In the genomic region with DNA sequence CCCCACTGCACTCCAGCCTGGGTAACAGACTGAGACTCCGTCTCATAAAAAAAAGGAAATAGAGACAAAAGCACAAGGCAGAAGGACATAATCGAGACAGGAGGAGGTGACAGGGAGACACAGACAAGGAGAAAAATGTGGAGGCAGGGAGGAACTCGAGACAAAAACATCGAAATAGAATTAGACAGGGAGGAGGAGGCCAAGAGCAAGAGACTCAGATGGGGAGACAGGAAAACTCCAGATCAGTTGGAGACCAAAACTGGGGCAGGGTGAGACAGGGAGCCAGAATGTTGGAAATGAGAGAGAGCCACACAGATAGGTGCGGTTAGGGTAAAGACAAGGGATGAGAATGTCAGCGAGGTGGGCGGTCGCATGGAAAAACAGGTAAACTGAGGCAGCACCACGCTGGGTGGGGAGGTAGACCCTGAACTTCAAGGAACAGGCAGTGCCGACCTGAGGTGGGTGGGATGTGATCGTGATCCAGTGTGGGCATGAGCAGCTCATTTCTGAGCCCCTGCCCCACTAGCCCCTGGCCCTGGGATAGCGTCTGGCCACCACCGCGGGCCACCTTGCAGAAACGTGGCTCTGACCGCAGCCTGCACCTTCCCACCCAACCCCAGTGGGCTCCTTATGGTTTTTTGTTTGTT, we compare ENCODE assay signal across 17 cellular contexts. TPM values are rescaled to one million over a fixed set of nuclear protein-coding genes. Genes with fewer than 3 reads are reported as not detected.
DNase-seq lines count a peak whose midpoint lies in the region; ATAC-seq, FAIRE-seq and TF ChIP-seq lines count a peak whose summit lies in the region.
"Had no signal": no experiment of that assay in that cellular context is flagged by ENCODE, and none has a peak within 500 bp of the region (broad histone marks: within the 10 kb centered on the region; RNA-seq: fewer than 3 reads in every experiment).

No MANE protein-coding gene starts in this region.

- no peaks in the 10 kb centered on the region for H3K9me2 ChIP-seq in neural cell (ENCODE audit: insufficient read depth, low read length)
- no peaks in the 10 kb centered on the region for H3K9me2 ChIP-seq in GM23338 (ENCODE audit: insufficient read depth)

- H3K27me3 ChIP-seq in H7 (ENCODE audit: control insufficient read depth, insufficient read depth, low read length) (no peaks in the 10 kb centered on the region; the same call in 1 of the 2 replicates), K562 (ENCODE audit: control insufficient read depth in 2 of 2, insufficient read depth in 2 of 2, low read length in 2 of 2) (no peaks in the 10 kb centered on the region), neural cell (ENCODE audit: insufficient read depth, low read depth, low read length) (no peaks in the 10 kb centered on the region), GM23338 (ENCODE audit: insufficient read depth) (no peaks in the 10 kb centered on the region)

- H3K79me2 ChIP-seq in K562 (ENCODE audit: control insufficient read depth, insufficient read depth, low read length) (no peaks in the 10 kb centered on the region), neural cell (replicated peaks; ENCODE audit: insufficient read depth, low read length) (no peaks in the 10 kb centered on the region), GM23338 (replicated peaks; ENCODE audit: insufficient read depth) (no peaks in the 10 kb centered on the region)

- H3K4me1 Mint-ChIP-seq in GM23338 = peaks cover 20% of the 10 kb centered on the region

- H3K4me3 Mint-ChIP-seq in GM23338 = no peak overlapping the region; the same call in 2 of the 3 replicates
- H3K4me3 Mint-ChIP-seq: CD4-positive, alpha-beta T cell; HFFc6 had no signal

- peaks cover 48% of the 10 kb centered on the region for H3K27me3 Mint-ChIP-seq in GM23338 (ENCODE audit: insufficient read depth, low read depth, poor library complexity)
- H3K27me3 Mint-ChIP-seq: CD4-positive, alpha-beta T cell had no signal

- no TSS peak for BruUV-seq in K562 (replicated peaks; lab: Mats Ljungman, UMichigan)

- no peak overlapping the region for H2AFZ ChIP-seq in K562 (ENCODE audit: low read depth, low read length)
- no peak overlapping the region for H2AFZ ChIP-seq in neural cell (ENCODE audit: low read depth, low read length)
- no peak overlapping the region for H2AFZ ChIP-seq in GM23338
- H2AFZ ChIP-seq: GM23248 had no signal

- H3K4me2 ChIP-seq in A549 (no peak overlapping the region), K562 (ENCODE audit: insufficient read depth, low read length) (no peak overlapping the region), neural cell (ENCODE audit: low read length) (no peak overlapping the region), GM23338 (no peak overlapping the region)

- H4K20me1 ChIP-seq in K562 (replicated peaks; ENCODE audit: control insufficient read depth, insufficient read depth, low read length) = no peaks in the 10 kb centered on the region
- no peaks in the 10 kb centered on the region for H4K20me1 ChIP-seq in neural cell (ENCODE audit: insufficient read depth)
- H4K20me1 ChIP-seq in GM23338 (replicated peaks; ENCODE audit: insufficient read depth) = peaks cover 6% of the 10 kb centered on the region; the same call in 1 of the 2 replicates

- H3K36me3 Mint-ChIP-seq in GM23338 (ENCODE audit: low read depth) = peaks cover 11% of the 10 kb centered on the region

- 87% methylated on average over 16 of the region's 16 CpGs for WGBS in A549 (ENCODE audit: missing lambda C conversion rate)
- 73% methylated on average over 16 of the region's 16 CpGs for WGBS in K562 (ENCODE audit: insufficient coverage, low coverage, missing lambda C conversion rate)

- in situ Hi-C loops in K562 (cut with MboI) = no loop called here

- intact Hi-C loops in K562 (cut with micrococcal nuclease) = no loop called here

- CTCF ChIA-PET in A549 (lab: Yijun Ruan, JAX) = no interaction called here
- CTCF ChIA-PET in K562 (lab: Yijun Ruan, JAX; ENCODE audit: low intra/inter-chr PET ratio) = no interaction called here

- no peak overlapping the region for H3K9ac ChIP-seq in K562 (ENCODE audit: insufficient read depth in 1 of 2, low read depth in 2 of 2, low read length in 2 of 2)
- no peak overlapping the region for H3K9ac ChIP-seq in neural cell (ENCODE audit: low read length)
- H3K9ac ChIP-seq: GM23248 had no signal

- no peaks in the 10 kb centered on the region for H3K9me1 ChIP-seq in K562 (ENCODE audit: control insufficient read depth, insufficient read depth, low read length)

- POLR2A ChIA-PET in A549 (lab: Yijun Ruan, JAX) (no interaction called here), K562 (lab: Yijun Ruan, JAX) (interaction anchor here (0.7 kb wide), 1 partner anchor 239 kb away, joined by 3 read pairs; no protein-coding TSS in a partner anchor)

- H3K4me1 ChIP-seq in A549 (peaks cover 55% of the 10 kb centered on the region), K562 (replicated peaks in 1 of 2; ENCODE audit: control insufficient read depth in 2 of 2, insufficient read depth in 2 of 2, low read length in 2 of 2) (peaks cover 0 to 16% of the 10 kb centered on the region in 2 experiments; a peak in 2 of 5 replicates), GM23338 (ENCODE audit: insufficient read depth) (peaks cover 12% of the 10 kb centered on the region; the same call in 1 of the 2 replicates)

- no peak for TF ChIP-seq EP300 in A549 (IDR thresholded peaks at IDR 0.05)
- no peak for TF ChIP-seq EP300 in K562 (IDR thresholded peaks at IDR 0.05; ENCODE audit: low read length)
- no peak for TF ChIP-seq EP300 in neural cell (conservative IDR thresholded peaks at IDR 0.05; ENCODE audit: poor library complexity, severe bottlenecking)

- no peak for FAIRE-seq in A549 (lab: Jason Lieb, UNC)
- no peak for FAIRE-seq in K562 (lab: Jason Lieb, UNC)

- TF ChIP-seq CTCF in A549 (IDR thresholded peaks at IDR 0.05) (no peak), K562 (IDR thresholded peaks at IDR 0.05 in 2 of 3, conservative IDR thresholded peaks at IDR 0.05 in 1 of 3; ENCODE audit: insufficient read depth in 2 of 3, low read depth in 1 of 3, low read length in 3 of 3) (no peak), neural cell (IDR thresholded peaks at IDR 0.05; ENCODE audit: poor library complexity, severe bottlenecking) (no peak), GM23338 (conservative IDR thresholded peaks at IDR 0.05; ENCODE audit: low read depth in 2 of 2) (no peak)

- peaks cover 4% of the 10 kb centered on the region for H3K36me3 ChIP-seq in H7 (replicated peaks; ENCODE audit: control insufficient read depth, insufficient read depth, low read length)
- peaks cover 9% of the 10 kb centered on the region; the same call in 1 of the 3 replicates for H3K36me3 ChIP-seq in K562 (ENCODE audit: control insufficient read depth, insufficient read depth, low read length)
- no peaks in the 10 kb centered on the region for H3K36me3 ChIP-seq in neural cell (ENCODE audit: insufficient read depth, low read length)
- H3K36me3 ChIP-seq in GM23338 (ENCODE audit: insufficient read depth) = no peaks in the 10 kb centered on the region

- TF ChIP-seq RAD21 in A549 (conservative IDR thresholded peaks at IDR 0.05 in 1 of 2, IDR thresholded peaks at IDR 0.05 in 1 of 2) = no peak
- TF ChIP-seq RAD21 in K562 (CRISPR knock-in tag; conservative IDR thresholded peaks at IDR 0.05 in 1 of 2, IDR thresholded peaks at IDR 0.05 in 1 of 2) = no peak
- no peak for TF ChIP-seq RAD21 in neural cell (conservative IDR thresholded peaks at IDR 0.05)

- TF ChIP-seq POLR2A in A549 (IDR thresholded peaks at IDR 0.05; ENCODE audit: low read length) (no peak), K562 (conservative IDR thresholded peaks at IDR 0.05) (peak; percentile 55; the same call in 1 of the 2 replicates)

- H3F3A ChIP-seq in neural cell (ENCODE audit: insufficient read depth, low read length, poor library complexity, severe bottlenecking) (no peaks in the 10 kb centered on the region), GM23338 (replicated peaks; ENCODE audit: low read depth) (peaks cover 31% of the 10 kb centered on the region)

- H3K4me3 ChIP-seq in A549 (no peak overlapping the region), H7 (ENCODE audit: insufficient read depth, low read depth, low read length) (no peak overlapping the region), K562 (no peak overlapping the region), neural cell (ENCODE audit: low read length) (no peak overlapping the region), GM23338 (no peak overlapping the region)
- H3K4me3 ChIP-seq: GM23248 had no signal

- H3K9me3 ChIP-seq in A549 = no peaks in the 10 kb centered on the region
- no peaks in the 10 kb centered on the region for H3K9me3 ChIP-seq in K562 (replicated peaks; ENCODE audit: control insufficient read depth, insufficient read depth, low read depth, low read length)
- H3K9me3 ChIP-seq in neural cell (ENCODE audit: low read length) = no peaks in the 10 kb centered on the region
- H3K9me3 ChIP-seq: BE2C had no signal

- peaks cover 2% of the 10 kb centered on the region for H3K9me3 Mint-ChIP-seq in GM23338
- H3K9me3 Mint-ChIP-seq: CD4-positive, alpha-beta T cell; HFFc6 had no signal

- DNase-seq in A549 (ENCODE audit: low read depth in 1 of 2, low spot score in 1 of 2) (no peak), H7 (peak; percentile 54), K562 (ENCODE audit: extremely low read depth in 1 of 4, low spot score in 3 of 4) (no peak), GM23338 (ENCODE audit: low spot score) (no peak), T1000 (lab: John Stamatoyannopoulos, UW) (no peak)
- DNase-seq: CD4-positive, alpha-beta T cell; GM23248; HFFc6; Kasumi-1; NCI-H1417; NCI-H1930; PC-3; SW 1271 had no signal

- peak overlapping the region; percentile 14 to 18; a peak in 2 of 6 replicates for H3K27ac ChIP-seq in A549
- no peak overlapping the region for H3K27ac ChIP-seq in K562 (ENCODE audit: extremely low read depth, low read depth, low read length)
- H3K27ac ChIP-seq in neural cell (ENCODE audit: low read length) = no peak overlapping the region
- H3K27ac ChIP-seq in GM23338 (ENCODE audit: low read depth) = no peak overlapping the region
- H3K27ac ChIP-seq: GM23248 had no signal

- no peak for ATAC-seq in A549
- no peak for ATAC-seq in K562
- no peak for ATAC-seq in GM23338
- no peak for ATAC-seq in HG03520 (IDR thresholded peaks at IDR 0.05; ENCODE audit: unreplicated experiment)
- ATAC-seq: PC-3 had no signal

- no peak overlapping the region for H3K27ac Mint-ChIP-seq in GM23338
- H3K27ac Mint-ChIP-seq: CD4-positive, alpha-beta T cell had no signal

RNA-seq across cellular contexts. Expression of a gene that starts 15.2 kb away (rescaled TPM):
- polyA plus RNA-seq in A549 (2011; rRNA removed) = 33.4 and 36.9 TPM in 2 replicates
- 48.4 and 61.1 TPM in 2 replicates for polyA plus RNA-seq in A549 (2012; cell fraction: cytosol; rRNA removed)
- polyA plus RNA-seq in A549 (2012; cell fraction: nucleus; rRNA removed) = 158 and 205 TPM in 2 replicates
- polyA plus RNA-seq in A549 (2017; fragmentation: RNase III; extraction: RNeasy Plus Mini Kit Qiagen cat#74134 plus additional on column Dnase treatment) = 42.3 to 55.4 TPM (median 50.5 TPM) in 3 replicates
- polyA minus RNA-seq in A549 (2011; rRNA and poly(A)+ RNA removed) = 49.4 and 52.6 TPM in 2 replicates
- total RNA-seq in H7 (2014; rRNA removed; shearing (Covaris generic)) = 42.9 and 51.3 TPM in 2 replicates
- total RNA-seq in K562 (2011; cell fraction: chromatin; rRNA removed; ENCODE audit: low replicate concordance) = 79.5 and 196 TPM in 2 replicates
- total RNA-seq in K562 (2011; cell fraction: nucleolus; rRNA removed) = 87.7 and 88.8 TPM in 2 replicates
- 87.0 and 108 TPM in 2 replicates for total RNA-seq in K562 (2011; cell fraction: nucleoplasm; rRNA removed)
- total RNA-seq in K562 (2014; rRNA removed) = 31.8 and 34.9 TPM in 2 replicates
- 14.7 and 15.9 TPM in 2 replicates for total RNA-seq in K562 (2014; rRNA removed; fragmentation: Illumina TruSeq; extraction: Trizol)
- 19.3 and 20.3 TPM in 2 replicates for total RNA-seq in K562 (2015; rRNA removed; fragmentation: Illumina TruSeq; extraction: Trizol)
- 37.8 and 43.8 TPM in 2 replicates for total RNA-seq in K562 (2021)
- polyA plus RNA-seq in K562 (2011; rRNA removed) = 23.8 and 34.3 TPM in 2 replicates
- 28.3 and 30.8 TPM in 2 replicates for polyA plus RNA-seq in K562 (2011; cell fraction: cytosol; rRNA removed)
- polyA plus RNA-seq in K562 (2011; cell fraction: nucleus; rRNA removed) = 96.2 and 120 TPM in 2 replicates
- 34.7 and 66.7 TPM in 2 replicates for polyA plus RNA-seq in K562 (2012)
- 31.5 and 33.7 TPM in 2 replicates for polyA plus RNA-seq in K562 (2014; fragmentation: Illumina TruSeq; extraction: Trizol)
- polyA plus RNA-seq in K562 (2014; fragmentation: Nextera tagmentation; extraction: Ambion mirVana) = 1 to 10 TPM; 1.8 to 4.0 TPM
- 38.1 and 45.2 TPM in 2 replicates for polyA plus RNA-seq in K562 (2014; rRNA removed)
- 22.5 and 23.2 TPM in 2 replicates for polyA minus RNA-seq in K562 (2011; rRNA and poly(A)+ RNA removed)
- polyA minus RNA-seq in K562 (2011; cell fraction: cytosol; rRNA and poly(A)+ RNA removed) = 13.0 and 20.7 TPM in 2 replicates
- 33.0 and 46.9 TPM in 2 replicates for polyA minus RNA-seq in K562 (2011; cell fraction: nucleus; rRNA and poly(A)+ RNA removed)
- polyA plus RNA-seq in neural cell = 314 and 397 TPM in 2 replicates
- 162 and 163 TPM in 2 replicates for polyA minus RNA-seq in neural cell
- total RNA-seq in GM23338 (2014; rRNA removed; shearing (Covaris generic)) = 42.6 and 60.4 TPM in 2 replicates
- polyA plus RNA-seq in GM23338 (2016; fragmentation: Nextera tagmentation; extraction: Ambion mirVana) = 38.8 and 41.1 TPM in 2 replicates

RNA-seq across cellular contexts. Expression of a gene that starts 27.3 kb away (rescaled TPM):
- polyA plus RNA-seq in A549 (2011; rRNA removed) = 0.62 and 0.95 TPM in 2 replicates
- 2.6 and 3.8 TPM in 2 replicates for polyA plus RNA-seq in A549 (2012; cell fraction: cytosol; rRNA removed)
- 9.6 and 11.7 TPM in 2 replicates for polyA plus RNA-seq in A549 (2012; cell fraction: nucleus; rRNA removed)
- polyA plus RNA-seq in A549 (2017; fragmentation: RNase III; extraction: RNeasy Plus Mini Kit Qiagen cat#74134 plus additional on column Dnase treatment) = 4.6 to 6.1 TPM (median 5.6 TPM) in 3 replicates
- polyA minus RNA-seq in A549 (2011; rRNA and poly(A)+ RNA removed) = 0.45 and 0.54 TPM in 2 replicates
- 3.0 and 3.6 TPM in 2 replicates for total RNA-seq in H7 (2014; rRNA removed; shearing (Covaris generic))
- 1.5 and 3.5 TPM in 2 replicates for total RNA-seq in K562 (2011; cell fraction: chromatin; rRNA removed; ENCODE audit: low replicate concordance)
- 3.8 and 4.1 TPM in 2 replicates for total RNA-seq in K562 (2011; cell fraction: nucleolus; rRNA removed)
- total RNA-seq in K562 (2011; cell fraction: nucleoplasm; rRNA removed) = 1.5 and 2.4 TPM in 2 replicates
- 4.9 and 5.1 TPM in 2 replicates for total RNA-seq in K562 (2014; rRNA removed)
- 0.45 and 0.76 TPM in 2 replicates for total RNA-seq in K562 (2014; rRNA removed; fragmentation: Illumina TruSeq; extraction: Trizol)
- total RNA-seq in K562 (2015; rRNA removed; fragmentation: Illumina TruSeq; extraction: Trizol) = 2.0 and 2.5 TPM in 2 replicates
- total RNA-seq in K562 (2021) = 10.2 and 12.3 TPM in 2 replicates
- 0.35 and 0.66 TPM in 2 replicates for polyA plus RNA-seq in K562 (2011; rRNA removed)
- 0.53 and 1.7 TPM in 2 replicates for polyA plus RNA-seq in K562 (2011; cell fraction: cytosol; rRNA removed)
- polyA plus RNA-seq in K562 (2011; cell fraction: nucleus; rRNA removed) = 1.5 and 2.7 TPM in 2 replicates
- 3.7 and 4.7 TPM in 2 replicates for polyA plus RNA-seq in K562 (2012)
- 1.1 and 2.1 TPM in 2 replicates for polyA plus RNA-seq in K562 (2014; fragmentation: Illumina TruSeq; extraction: Trizol)
- not detected for polyA plus RNA-seq in K562 (2014; fragmentation: Nextera tagmentation; extraction: Ambion mirVana)
- polyA plus RNA-seq in K562 (2014; rRNA removed) = 2.8 and 3.3 TPM in 2 replicates
- 0.14 and 0.15 TPM in 2 replicates for polyA minus RNA-seq in K562 (2011; rRNA and poly(A)+ RNA removed)
- polyA minus RNA-seq in K562 (2011; cell fraction: cytosol; rRNA and poly(A)+ RNA removed) = 2.3 and 3.2 TPM in 2 replicates
- polyA minus RNA-seq in K562 (2011; cell fraction: nucleus; rRNA and poly(A)+ RNA removed) = 1.1 and 1.2 TPM in 2 replicates
- 8.1 and 17.1 TPM in 2 replicates for polyA plus RNA-seq in neural cell
- 26.6 and 33.1 TPM in 2 replicates for polyA minus RNA-seq in neural cell
- total RNA-seq in GM23338 (2014; rRNA removed; shearing (Covaris generic)) = 5.7 and 11.8 TPM in 2 replicates
- 1.6 and 2.0 TPM in 2 replicates for polyA plus RNA-seq in GM23338 (2016; fragmentation: Nextera tagmentation; extraction: Ambion mirVana)
- total RNA-seq: SK-MEL-5 had no signal
- polyA plus RNA-seq: GM23248 had no signal

RNA-seq across cellular contexts. Expression of a gene that starts 29.0 kb away (rescaled TPM):
- polyA plus RNA-seq in A549 (2011; rRNA removed) (1.9 and 2.2 TPM in 2 replicates), A549 (2017; fragmentation: RNase III; extraction: RNeasy Plus Mini Kit Qiagen cat#74134 plus additional on column Dnase treatment) (1.3 to 1.4 TPM (median 1.3 TPM) in 3 replicates), K562 (2011; rRNA removed) (0.54 and 0.74 TPM in 2 replicates), K562 (2014; fragmentation: Illumina TruSeq; extraction: Trizol) (0.46 and 0.49 TPM in 2 replicates), K562 (2014; fragmentation: Nextera tagmentation; extraction: Ambion mirVana) (under 1 TPM; 0.15 to 0.38 TPM), K562 (2014; rRNA removed) (0.59 and 1.2 TPM in 2 replicates), neural cell (1.1 and 1.6 TPM in 2 replicates), GM23338 (2016; fragmentation: Nextera tagmentation; extraction: Ambion mirVana) (0.73 and 0.81 TPM in 2 replicates)
- polyA plus RNA-seq in A549 (2012; cell fraction: cytosol; rRNA removed) = 1.5 and 1.9 TPM in 2 replicates
- polyA plus RNA-seq in A549 (2012; cell fraction: nucleus; rRNA removed) = 12.5 and 14.5 TPM in 2 replicates
- 1.9 and 2.4 TPM in 2 replicates for polyA minus RNA-seq in A549 (2011; rRNA and poly(A)+ RNA removed)
- total RNA-seq in H7 (2014; rRNA removed; shearing (Covaris generic)) = 0.21 and 0.70 TPM in 2 replicates
- total RNA-seq in K562 (2011; cell fraction: chromatin; rRNA removed; ENCODE audit: low replicate concordance) = 5.6 and 11.8 TPM in 2 replicates
- 6.8 and 8.0 TPM in 2 replicates for total RNA-seq in K562 (2011; cell fraction: nucleolus; rRNA removed)
- total RNA-seq in K562 (2011; cell fraction: nucleoplasm; rRNA removed) = 6.1 and 6.6 TPM in 2 replicates
- total RNA-seq in K562 (2014; rRNA removed) (0.18 and 0.41 TPM in 2 replicates), K562 (2014; rRNA removed; fragmentation: Illumina TruSeq; extraction: Trizol) (0.45 and 0.47 TPM in 2 replicates), K562 (2015; rRNA removed; fragmentation: Illumina TruSeq; extraction: Trizol) (0.76 and 0.94 TPM in 2 replicates), K562 (2021) (1.4 and 1.6 TPM in 2 replicates)
- 0.37 and 0.38 TPM in 2 replicates for polyA plus RNA-seq in K562 (2011; cell fraction: cytosol; rRNA removed)
- 2.4 and 2.6 TPM in 2 replicates for polyA plus RNA-seq in K562 (2011; cell fraction: nucleus; rRNA removed)
- 0.52 and 0.83 TPM in 2 replicates for polyA plus RNA-seq in K562 (2012)
- 0.91 and 1.2 TPM in 2 replicates for polyA minus RNA-seq in K562 (2011; rRNA and poly(A)+ RNA removed)
- 1.0 and 1.3 TPM in 2 replicates for polyA minus RNA-seq in K562 (2011; cell fraction: cytosol; rRNA and poly(A)+ RNA removed)
- polyA minus RNA-seq in K562 (2011; cell fraction: nucleus; rRNA and poly(A)+ RNA removed) = 0.89 and 1.3 TPM in 2 replicates
- polyA minus RNA-seq in neural cell = 1.2 TPM in 2 replicates
- 0.94 and 1.2 TPM in 2 replicates for total RNA-seq in GM23338 (2014; rRNA removed; shearing (Covaris generic))

RNA-seq across cellular contexts. Expression of a gene that starts 38.6 kb away (rescaled TPM):
- 40.0 and 48.1 TPM in 2 replicates for polyA plus RNA-seq in A549 (2011; rRNA removed)
- 64.4 and 73.9 TPM in 2 replicates for polyA plus RNA-seq in A549 (2012; cell fraction: cytosol; rRNA removed)
- polyA plus RNA-seq in A549 (2012; cell fraction: nucleus; rRNA removed) = 93.3 and 105 TPM in 2 replicates
- polyA plus RNA-seq in A549 (2017; fragmentation: RNase III; extraction: RNeasy Plus Mini Kit Qiagen cat#74134 plus additional on column Dnase treatment) = 82.1 to 87.0 TPM (median 84.2 TPM) in 3 replicates
- polyA minus RNA-seq in A549 (2011; rRNA and poly(A)+ RNA removed) = 28.1 and 30.0 TPM in 2 replicates
- 80.6 and 97.8 TPM in 2 replicates for total RNA-seq in H7 (2014; rRNA removed; shearing (Covaris generic))
- total RNA-seq in K562 (2011; cell fraction: chromatin; rRNA removed; ENCODE audit: low replicate concordance) = 26.3 and 57.2 TPM in 2 replicates
- 42.0 and 43.3 TPM in 2 replicates for total RNA-seq in K562 (2011; cell fraction: nucleolus; rRNA removed)
- total RNA-seq in K562 (2011; cell fraction: nucleoplasm; rRNA removed) = 29.6 and 33.7 TPM in 2 replicates
- 44.0 and 48.7 TPM in 2 replicates for total RNA-seq in K562 (2014; rRNA removed)
- 20.4 and 21.2 TPM in 2 replicates for total RNA-seq in K562 (2014; rRNA removed; fragmentation: Illumina TruSeq; extraction: Trizol)
- 47.2 and 50.6 TPM in 2 replicates for total RNA-seq in K562 (2015; rRNA removed; fragmentation: Illumina TruSeq; extraction: Trizol)
- 87.2 and 88.2 TPM in 2 replicates for total RNA-seq in K562 (2021)
- 22.2 and 22.4 TPM in 2 replicates for polyA plus RNA-seq in K562 (2011; rRNA removed)
- 20.0 and 52.3 TPM in 2 replicates for polyA plus RNA-seq in K562 (2011; cell fraction: cytosol; rRNA removed)
- polyA plus RNA-seq in K562 (2011; cell fraction: nucleus; rRNA removed) = 13.5 and 20.7 TPM in 2 replicates
- 26.6 and 47.2 TPM in 2 replicates for polyA plus RNA-seq in K562 (2012)
- polyA plus RNA-seq in K562 (2014; fragmentation: Illumina TruSeq; extraction: Trizol) = 24.5 and 44.3 TPM in 2 replicates
- polyA plus RNA-seq in K562 (2014; fragmentation: Nextera tagmentation; extraction: Ambion mirVana) = 1 to 10 TPM; 1.5 to 2.6 TPM
- 51.4 and 55.4 TPM in 2 replicates for polyA plus RNA-seq in K562 (2014; rRNA removed)
- 11.4 and 14.9 TPM in 2 replicates for polyA minus RNA-seq in K562 (2011; rRNA and poly(A)+ RNA removed)
- 25.1 and 33.2 TPM in 2 replicates for polyA minus RNA-seq in K562 (2011; cell fraction: cytosol; rRNA and poly(A)+ RNA removed)
- 12.3 and 17.1 TPM in 2 replicates for polyA minus RNA-seq in K562 (2011; cell fraction: nucleus; rRNA and poly(A)+ RNA removed)
- polyA plus RNA-seq in neural cell = 10.6 and 11.8 TPM in 2 replicates
- polyA minus RNA-seq in neural cell = 17.1 and 17.8 TPM in 2 replicates
- 58.0 and 64.6 TPM in 2 replicates for total RNA-seq in GM23338 (2014; rRNA removed; shearing (Covaris generic))
- 23.2 and 25.8 TPM in 2 replicates for polyA plus RNA-seq in GM23338 (2016; fragmentation: Nextera tagmentation; extraction: Ambion mirVana)

Comparison
In these comparisons a context has a peak if more than half of its experiments do, and no peak if none do; other contexts are left out.
1. H3K27ac ChIP-seq: peak in A549 (2 of 2); none in K562 (single experiment), neural cell (single experiment) and GM23338 (single experiment).